In the genomic region with DNA sequence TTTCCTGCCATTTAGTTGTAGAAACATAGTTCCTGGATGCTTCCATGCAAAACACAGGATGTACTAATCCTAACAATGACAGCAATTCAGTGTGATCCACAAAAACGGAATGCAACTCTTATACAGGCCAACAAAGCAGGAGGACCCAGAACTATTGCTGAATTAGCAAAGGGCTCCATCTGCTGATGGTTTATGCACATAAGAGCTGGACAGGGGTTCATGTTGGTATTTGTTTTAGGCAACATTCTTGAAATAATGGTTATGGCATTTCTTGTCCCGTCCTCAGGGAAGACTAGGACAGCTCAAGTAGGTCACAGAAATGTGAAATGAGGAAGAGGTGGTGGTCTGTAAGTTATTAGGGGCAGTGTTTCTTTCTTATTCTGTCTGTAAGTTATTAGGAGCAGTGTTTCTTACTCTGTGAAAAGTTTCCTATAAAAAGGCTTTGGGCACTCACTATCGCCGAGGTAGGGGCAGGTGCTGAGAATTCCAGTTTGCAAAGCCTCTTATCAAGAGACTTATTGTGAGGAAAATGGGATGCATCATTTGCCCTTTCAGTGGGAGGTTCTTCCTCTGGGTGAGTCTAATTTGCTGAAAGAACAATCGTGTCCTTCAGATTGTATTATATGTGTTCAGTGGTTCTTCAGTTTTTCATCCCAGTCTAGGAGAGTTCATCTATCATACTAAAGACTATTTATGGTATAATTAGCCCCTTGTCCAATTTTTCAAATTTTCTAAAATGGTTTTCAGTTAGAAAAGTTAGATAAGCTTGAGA, we compare ENCODE assay signal across 8 cellular contexts.
A peak's percentile ranks its signal among the peaks of the same experiment; 100 is the strongest.
DNase-seq lines count a peak whose midpoint lies in the region; ATAC-seq, FAIRE-seq and TF ChIP-seq lines count a peak whose summit lies in the region.

No MANE protein-coding gene starts in this region.

- H3K27ac Mint-ChIP-seq in brain = peak overlapping the region in 3 of 5 experiments; percentile 1 to 32 (median 31)

- peaks cover 0 to 3% (median 0%) of the 10 kb centered on the region in 5 experiments for H3K9me3 Mint-ChIP-seq in brain

- TF ChIP-seq POLR2A in GM12891 (IDR thresholded peaks at IDR 0.05; ENCODE audit: low read depth, low read length) = no peak

- H3K36me3 Mint-ChIP-seq in brain = no peaks in the 10 kb centered on the region

- peaks cover 12% of the 10 kb centered on the region for H3K4me1 Mint-ChIP-seq in brain

- H3K27me3 Mint-ChIP-seq in brain = peaks cover 15% of the 10 kb centered on the region

- DNase-seq in AG20443 (ENCODE audit: low spot score) (peak; percentile 73), GM12891 (ENCODE audit: insufficient read length, low spot score) (peak; percentile 23), NCI-H526 treated with DMSO at 0.1 percent for 48 hours (lab: John Stamatoyannopoulos, UW) (peak; percentile 70), kidney tubule cell (ENCODE audit: low spot score) (peak; percentile 69), cortex of kidney (lab: John Stamatoyannopoulos, UW) (no peak)

- no peak for FAIRE-seq in GM12891 (lab: Jason Lieb, UNC)

- peak; percentile 64 to 72 for TF ChIP-seq CTCF in brain (conservative IDR thresholded peaks at IDR 0.05)

- peak overlapping the region; percentile 75 to 87 (median 78) for H3K4me3 Mint-ChIP-seq in brain

- ATAC-seq in HG03442 (IDR thresholded peaks at IDR 0.05; ENCODE audit: unreplicated experiment) = peak; percentile 74
- ATAC-seq in GM19328 (IDR thresholded peaks at IDR 0.05; ENCODE audit: unreplicated experiment) = no peak

TF ChIP-seq in GM12891, 5 proteins besides CTCF, POLR2A, EP300 and RAD21:
- no peak for TF ChIP-seq PAX5 (IDR thresholded peaks at IDR 0.05; ENCODE audit: insufficient read depth, low read length, severe bottlenecking)
